Comparison of ENCODE assay signal across 8 cellular contexts in the genomic region with DNA sequence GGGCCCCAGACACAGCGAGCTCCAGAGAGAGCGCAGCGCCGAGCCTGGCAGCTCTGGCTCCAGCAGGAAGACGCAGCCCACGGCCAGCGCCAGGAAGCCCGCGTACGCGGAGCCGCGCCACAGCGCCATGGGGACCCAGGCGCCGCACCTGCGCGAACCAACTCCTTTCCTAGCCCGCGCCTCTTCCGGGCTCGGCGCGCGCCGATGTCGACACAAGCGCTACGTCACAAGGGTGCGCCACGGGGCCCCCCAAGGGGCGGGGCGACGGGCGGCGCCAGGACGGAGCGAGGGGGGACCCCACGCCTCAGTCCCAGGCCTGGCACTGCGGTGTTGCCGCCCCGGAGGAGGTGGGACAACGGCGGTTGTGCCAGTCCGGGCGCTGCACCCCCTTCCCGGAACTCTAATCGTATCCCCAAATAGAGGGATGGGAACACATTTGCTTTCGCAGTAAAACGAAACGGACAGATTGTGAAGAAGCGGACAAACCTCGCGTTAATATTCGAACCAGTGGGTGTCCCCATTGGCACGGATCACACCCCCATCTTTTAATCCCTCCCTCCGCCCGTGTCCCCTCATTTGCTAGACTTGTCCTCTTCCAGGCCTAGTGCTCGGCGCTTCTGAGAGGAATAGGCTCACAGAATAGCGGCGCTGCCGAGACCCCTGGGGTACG. TPM values are rescaled to one million over a fixed set of nuclear protein-coding genes. Genes with fewer than 3 reads are reported as not detected.
DNase-seq lines count a peak whose midpoint lies in the region; ATAC-seq and TF ChIP-seq lines count a peak whose summit lies in the region.

Gene ADPGK (minus strand): TSS at position 196 of the 670 bp plus-strand sequence. CDS start 67 bp downstream, at position 129.

- peak; percentile 54 for ATAC-seq in HG02870 (IDR thresholded peaks at IDR 0.05; ENCODE audit: unreplicated experiment)
- ATAC-seq in heart left ventricle: peak; percentile 97 to 98 (median 98)

- TF ChIP-seq POLR2A in adrenal gland (IDR thresholded peaks at IDR 0.05) (peak; percentile 86 to 92), heart left ventricle (IDR thresholded peaks at IDR 0.05) (peak in 1 of 2 donors; percentile 87)

- intact Hi-C loops in adrenal gland (cut with DNase I): loop anchor here in 1 of 2 donors (10.0 kb wide), 1 partner anchor 301 kb away; no protein-coding TSS in a partner anchor
- intact Hi-C loops in heart left ventricle (cut with DNase I): loop anchor here in 6 of 10 donors (2.0 to 10.0 kb wide), 7 partner anchors 269 to 491 kb away; partner anchors contain the start of genes NEO1 (in 2 of the 6) and ARIH1 (in 1 of the 6)
- intact Hi-C loops in posterior cingulate gyrus (cut with DNase I): loop anchor here (1.0 to 10.0 kb wide), 4 partner anchors 270 to 849 kb away; partner anchors contain the start of gene NPTN

- H3K27me3 ChIP-seq in adrenal gland (no peaks in the 10 kb centered on the region), heart left ventricle (no peaks in the 10 kb centered on the region)

- peaks cover 15% of the 10 kb centered on the region for H3K36me3 Mint-ChIP-seq in type B pancreatic cell

- H3K4me3 Mint-ChIP-seq in type B pancreatic cell: peak within 1 kb of the TSS; percentile 94

- WGBS in adrenal gland, 4 donors: 0 to 2% (median 0%) methylated on average over 18 to 64 of the region's 64 CpGs
- WGBS in heart left ventricle, 4 donors: 0 to 1% (median 0%) methylated on average over 33 to 64 of the region's 64 CpGs

- in situ Hi-C loops in GM13977 (cut with MboI; ENCODE audit: low pct_unique_long_range_greater_than_20kb, low sequenced_read_pairs, unreplicated experiment): no loop called here

- H3K4me1 ChIP-seq in adrenal gland (replicated peaks in 1 of 2): peaks cover 0 to 36% of the 10 kb centered on the region in 2 donors
- peaks cover 0 to 40% (median 23%) of the 10 kb centered on the region in 12 donors for H3K4me1 ChIP-seq in heart left ventricle

- H3K9me3 ChIP-seq in adrenal gland (replicated peaks in 1 of 3) (no peaks in the 10 kb centered on the region), heart left ventricle (no peaks in the 10 kb centered on the region)

- DNase-seq in GM13977 (ENCODE audit: low spot score) (peak; percentile 97), NCI-H146 treated with DMSO at 0.1 percent for 48 hours (lab: John Stamatoyannopoulos, UW; ENCODE audit: unreplicated experiment) (peak; percentile 50), T-helper 1 cell (peak; percentile 88 to 96 (median 90)), adrenal gland (peak; percentile 90 to 94 (median 92)), heart left ventricle (peak; percentile 91 to 96 (median 92)), posterior cingulate gyrus (peak; percentile 86 to 98 (median 90)), type B pancreatic cell (ENCODE audit: extremely low spot score, unreplicated experiment) (peak; percentile 95)

- H3K4me1 Mint-ChIP-seq in type B pancreatic cell (ENCODE audit: unreplicated experiment): peaks cover 37% of the 10 kb centered on the region

- H3K27ac ChIP-seq in adrenal gland (peak within 1 kb of the TSS; percentile 66 to 98 (median 95)), heart left ventricle (peak within 1 kb of the TSS; percentile 78 to 98 (median 88))

- H3K4me3 ChIP-seq in adrenal gland (peak within 1 kb of the TSS; percentile 68 to 97 (median 92)), heart left ventricle (peak within 1 kb of the TSS; percentile 77 to 100 (median 90))

- no peaks in the 10 kb centered on the region for H3K9me3 Mint-ChIP-seq in type B pancreatic cell

- H3K36me3 ChIP-seq in adrenal gland (replicated peaks in 1 of 2) (no peaks in the 10 kb centered on the region), heart left ventricle (peaks cover 0 to 28% (median 4%) of the 10 kb centered on the region in 9 donors)

- TF ChIP-seq CTCF in GM13977 (IDR thresholded peaks at IDR 0.05; ENCODE audit: extremely low read depth, insufficient read depth, missing control alignments) (no peak), adrenal gland (IDR thresholded peaks at IDR 0.05) (peak in 1 of 6 experiments; percentile 3), heart left ventricle (IDR thresholded peaks at IDR 0.05) (no peak), type B pancreatic cell (conservative IDR thresholded peaks at IDR 0.05) (no peak)

- no peaks in the 10 kb centered on the region for H3K27me3 Mint-ChIP-seq in type B pancreatic cell

- H3K27ac Mint-ChIP-seq in type B pancreatic cell: peak within 1 kb of the TSS; percentile 97

RNA-seq across cellular contexts. Expression of gene ADPGK, which starts in this region (rescaled TPM):
- 10 to 100 TPM; 27.7 to 97.1 (median 41.7) TPM for total RNA-seq in adrenal gland
- 10 to 100 TPM; 44.7 to 62.0 (median 56.4) TPM for polyA plus RNA-seq in adrenal gland
- total RNA-seq in heart left ventricle: 10 to 100 TPM in 5 of 9 donors, 1 to 10 TPM in 4; 7.1 to 31.7 (median 10.4) TPM
- polyA plus RNA-seq in heart left ventricle: 10 to 100 TPM in 1 of 2 donors, 1 to 10 TPM in 1; 9.1 to 14.3 TPM
- 46.9 and 52.6 TPM in 2 replicates for total RNA-seq in type B pancreatic cell (ENCODE audit: low replicate concordance)

Comparison
In these comparisons a context has a peak if more than half of its experiments do, and no peak if none do; other contexts are left out.
1. Peak in every context shown above with its lines: DNase-seq, ATAC-seq, H3K4me3 ChIP-seq and H3K27ac ChIP-seq.